Comparison of ENCODE assay signal across 1 cellular context in the genomic region with DNA sequence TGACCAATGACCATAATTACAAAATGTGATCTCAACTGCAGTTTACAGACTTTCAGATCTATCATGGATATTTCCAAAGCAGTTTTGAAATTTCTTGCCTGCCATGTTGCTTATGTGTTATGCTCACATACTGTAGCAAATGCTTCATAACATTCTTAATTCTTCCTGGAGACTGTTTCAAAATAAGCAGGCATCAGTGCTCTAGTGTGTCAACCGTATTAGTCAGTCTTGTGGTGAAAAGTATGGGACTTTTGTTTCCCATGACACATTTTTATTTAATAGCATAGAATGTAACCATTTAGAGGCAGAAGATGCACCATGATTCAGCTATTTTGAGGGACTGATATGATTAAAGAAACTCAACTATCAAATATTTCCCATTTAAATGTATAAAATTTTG.
TF ChIP-seq lines count a peak whose summit lies in the region.

No MANE protein-coding gene starts in this region.

TF ChIP-seq in SK-N-SH, 30 proteins besides CTCF, POLR2A, EP300 and RAD21 (continued from another document):
- TF ChIP-seq, protein P1, sequence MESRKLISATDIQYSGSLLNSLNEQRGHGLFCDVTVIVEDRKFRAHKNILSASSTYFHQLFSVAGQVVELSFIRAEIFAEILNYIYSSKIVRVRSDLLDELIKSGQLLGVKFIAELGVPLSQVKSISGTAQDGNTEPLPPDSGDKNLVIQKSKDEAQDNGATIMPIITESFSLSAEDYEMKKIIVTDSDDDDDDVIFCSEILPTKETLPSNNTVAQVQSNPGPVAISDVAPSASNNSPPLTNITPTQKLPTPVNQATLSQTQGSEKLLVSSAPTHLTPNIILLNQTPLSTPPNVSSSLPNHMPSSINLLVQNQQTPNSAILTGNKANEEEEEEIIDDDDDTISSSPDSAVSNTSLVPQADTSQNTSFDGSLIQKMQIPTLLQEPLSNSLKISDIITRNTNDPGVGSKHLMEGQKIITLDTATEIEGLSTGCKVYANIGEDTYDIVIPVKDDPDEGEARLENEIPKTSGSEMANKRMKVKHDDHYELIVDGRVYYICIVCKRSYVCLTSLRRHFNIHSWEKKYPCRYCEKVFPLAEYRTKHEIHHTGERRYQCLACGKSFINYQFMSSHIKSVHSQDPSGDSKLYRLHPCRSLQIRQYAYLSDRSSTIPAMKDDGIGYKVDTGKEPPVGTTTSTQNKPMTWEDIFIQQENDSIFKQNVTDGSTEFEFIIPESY (IDR thresholded peaks at IDR 0.05; ENCODE audit: borderline replicate concordance, low read depth) = no peak
- TF ChIP-seq FOXM1 (IDR thresholded peaks at IDR 0.05; ENCODE audit: low read depth) (no peak; the same call in 1 of the 2 replicates), TCF12 (IDR thresholded peaks at IDR 0.05) (peak; percentile 55; the same call in 1 of the 2 replicates), SIN3A (IDR thresholded peaks at IDR 0.05; ENCODE audit: borderline replicate concordance, low read depth, low read length) (no peak), NFIC (IDR thresholded peaks at IDR 0.05; ENCODE audit: borderline replicate concordance) (no peak), SMC3 (IDR thresholded peaks at IDR 0.05; ENCODE audit: low read depth, low read length) (no peak), ELF1 (IDR thresholded peaks at IDR 0.05) (no peak), NRF1 (IDR thresholded peaks at IDR 0.05; ENCODE audit: low read depth, low read length) (no peak), EZH2phosphoT487 (IDR thresholded peaks at IDR 0.05; ENCODE audit: borderline replicate concordance, low read depth) (no peak), GATA2 (CRISPR knock-in tag; IDR thresholded peaks at IDR 0.05) (no peak), RFX5 (IDR thresholded peaks at IDR 0.05; ENCODE audit: low read length) (no peak), GABPA (IDR thresholded peaks at IDR 0.05; ENCODE audit: low read depth) (no peak), POLR2AphosphoS5 (IDR thresholded peaks at IDR 0.05; ENCODE audit: low read depth, low read length) (no peak; the same call in 1 of the 2 replicates), MXI1 (IDR thresholded peaks at IDR 0.05; ENCODE audit: low read depth, low read length) (no peak), FOSL2 (IDR thresholded peaks at IDR 0.05; ENCODE audit: borderline replicate concordance, low read depth) (peak; percentile 62; the same call in 1 of the 2 replicates), RXRA (IDR thresholded peaks at IDR 0.05; ENCODE audit: borderline replicate concordance, low read depth) (no peak; the same call in 1 of the 2 replicates)
- TF ChIP-seq, protein P2, sequence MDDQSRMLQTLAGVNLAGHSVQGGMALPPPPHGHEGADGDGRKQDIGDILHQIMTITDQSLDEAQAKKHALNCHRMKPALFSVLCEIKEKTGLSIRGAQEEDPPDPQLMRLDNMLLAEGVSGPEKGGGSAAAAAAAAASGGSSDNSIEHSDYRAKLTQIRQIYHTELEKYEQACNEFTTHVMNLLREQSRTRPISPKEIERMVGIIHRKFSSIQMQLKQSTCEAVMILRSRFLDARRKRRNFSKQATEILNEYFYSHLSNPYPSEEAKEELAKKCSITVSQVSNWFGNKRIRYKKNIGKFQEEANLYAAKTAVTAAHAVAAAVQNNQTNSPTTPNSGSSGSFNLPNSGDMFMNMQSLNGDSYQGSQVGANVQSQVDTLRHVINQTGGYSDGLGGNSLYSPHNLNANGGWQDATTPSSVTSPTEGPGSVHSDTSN (IDR thresholded peaks at IDR 0.05) = peak; percentile 54
- TF ChIP-seq, protein P3, sequence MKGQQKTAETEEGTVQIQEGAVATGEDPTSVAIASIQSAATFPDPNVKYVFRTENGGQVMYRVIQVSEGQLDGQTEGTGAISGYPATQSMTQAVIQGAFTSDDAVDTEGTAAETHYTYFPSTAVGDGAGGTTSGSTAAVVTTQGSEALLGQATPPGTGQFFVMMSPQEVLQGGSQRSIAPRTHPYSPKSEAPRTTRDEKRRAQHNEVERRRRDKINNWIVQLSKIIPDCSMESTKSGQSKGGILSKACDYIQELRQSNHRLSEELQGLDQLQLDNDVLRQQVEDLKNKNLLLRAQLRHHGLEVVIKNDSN (IDR thresholded peaks at IDR 0.05; ENCODE audit: borderline replicate concordance, low read depth) = no peak
- TF ChIP-seq, protein P4, sequence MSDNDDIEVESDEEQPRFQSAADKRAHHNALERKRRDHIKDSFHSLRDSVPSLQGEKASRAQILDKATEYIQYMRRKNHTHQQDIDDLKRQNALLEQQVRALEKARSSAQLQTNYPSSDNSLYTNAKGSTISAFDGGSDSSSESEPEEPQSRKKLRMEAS (IDR thresholded peaks at IDR 0.05; ENCODE audit: low read depth) = 0 out of 2 replicates have a peak, but pooled peaks have one; percentile 30
